8 cellular contexts compared by ENCODE assay signal in the genomic region with DNA sequence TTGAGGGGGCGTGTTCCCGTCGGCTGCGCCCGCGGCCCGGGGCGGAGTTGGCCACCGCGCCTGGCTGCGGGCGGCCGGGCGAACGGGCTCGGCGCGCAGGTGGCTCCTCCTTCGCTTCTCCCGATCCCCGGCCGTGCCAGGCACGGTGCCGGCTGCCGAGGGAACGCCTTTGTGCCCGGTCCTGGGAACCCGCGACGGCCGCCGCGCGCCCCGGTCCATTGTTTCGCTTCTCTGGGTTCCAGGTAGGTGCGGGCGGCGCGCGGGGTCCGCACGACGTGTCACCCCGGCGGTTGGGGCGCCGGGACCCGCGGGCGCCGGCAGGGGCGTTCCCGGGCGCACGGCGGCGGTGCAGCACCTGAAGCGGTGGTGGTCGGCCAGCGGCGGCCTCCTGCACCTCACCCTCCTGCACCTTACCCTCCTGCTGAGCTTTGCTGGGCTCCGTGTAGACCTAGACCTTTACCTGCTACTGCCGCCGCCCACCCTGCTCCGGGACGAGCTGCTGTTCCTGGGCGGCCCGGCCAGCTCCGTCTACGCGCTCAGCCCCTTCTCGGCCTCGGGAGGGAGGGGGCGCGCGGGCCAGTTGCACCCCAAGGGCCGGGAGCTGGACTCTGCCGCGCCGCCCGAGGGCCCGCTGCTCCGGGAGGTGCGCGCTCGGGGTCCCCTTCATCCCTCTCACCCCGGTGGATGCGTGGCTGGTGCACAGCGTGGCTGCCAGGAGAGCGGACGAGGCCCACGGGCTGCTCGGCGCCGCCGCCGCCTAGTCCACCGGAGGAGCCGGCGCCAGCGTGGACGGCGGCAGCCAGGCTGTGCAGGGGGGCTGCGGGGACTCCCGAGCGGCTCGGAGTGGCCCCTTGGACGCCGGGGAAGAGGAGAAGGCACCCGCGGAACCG.
A peak's percentile ranks its signal among the peaks of the same experiment; 100 is the strongest.
DNase-seq lines count a peak whose midpoint lies in the region; TF ChIP-seq lines count a peak whose summit lies in the region.

No MANE protein-coding gene starts in this region.

- H3K36me3 ChIP-seq in HAP-1 (replicated peaks) = no peaks in the 10 kb centered on the region; the same call in 1 of the 2 replicates

- peak overlapping the region; percentile 41 for H3K4me3 ChIP-seq in LNCaP clone FGC (ENCODE audit: low read depth, low read length)
- H3K4me3 ChIP-seq in astrocyte of the spinal cord (ENCODE audit: low read depth, low read length) = peak overlapping the region; percentile 43
- H3K4me3 ChIP-seq in HAP-1 = no peak overlapping the region

- peaks cover 17 to 30% (median 22%) of the 10 kb centered on the region in 3 donors for H3K27me3 Mint-ChIP-seq in CD14-positive monocyte (ENCODE audit: low read depth in 3 of 3)
- peaks cover 13% of the 10 kb centered on the region for H3K27me3 Mint-ChIP-seq in stimulated activated naive CD8-positive, alpha-beta T cell treated with anti-CD3 and anti-CD28 coated beads, Interleukin-15, Interleukin-2, amounts not matched to agents 100 ng/mL and 50 ng/mL, for 24 hours

- TF ChIP-seq CTCF in CD14-positive monocyte (IDR thresholded peaks at IDR 0.05) = no peak
- no peak for TF ChIP-seq CTCF in LNCaP clone FGC (IDR thresholded peaks at IDR 0.05; ENCODE audit: control insufficient read depth, extremely low read depth, insufficient read depth)
- TF ChIP-seq CTCF in astrocyte of the spinal cord (IDR thresholded peaks at IDR 0.05; ENCODE audit: low read depth, low read length) = no peak

- DNase-seq in CD14-positive monocyte (ENCODE audit: low spot score) = no peak
- no peak for DNase-seq in LNCaP clone FGC (ENCODE audit: low read depth)
- DNase-seq in astrocyte of the spinal cord (ENCODE audit: low read depth, low spot score) = no peak
- DNase-seq in iPS-NIHi7 (ENCODE audit: extremely low spot score) = peak; percentile 59
- DNase-seq in pons (ENCODE audit: low spot score) = no peak
- no peak for DNase-seq in SW 1271 (lab: John Stamatoyannopoulos, UW)
- no peak for DNase-seq in HAP-1 (ENCODE audit: low spot score in 2 of 2)

- intact Hi-C loops in CD14-positive monocyte (cut with micrococcal nuclease) = no loop called here

- H3K4me3 Mint-ChIP-seq in CD14-positive monocyte = peak overlapping the region; percentile 62 to 87
- peak overlapping the region; percentile 59 for H3K4me3 Mint-ChIP-seq in stimulated activated naive CD8-positive, alpha-beta T cell treated with anti-CD3 and anti-CD28 coated beads, Interleukin-15, Interleukin-2, amounts not matched to agents 100 ng/mL and 50 ng/mL, for 24 hours

- H3K36me3 Mint-ChIP-seq in CD14-positive monocyte = peaks cover 15 to 20% of the 10 kb centered on the region in 2 donors
- H3K36me3 Mint-ChIP-seq in stimulated activated naive CD8-positive, alpha-beta T cell treated with anti-CD3 and anti-CD28 coated beads, Interleukin-15, Interleukin-2, amounts not matched to agents 100 ng/mL and 50 ng/mL, for 24 hours (ENCODE audit: low read depth) = peaks cover 22% of the 10 kb centered on the region

- H3K4me1 Mint-ChIP-seq in CD14-positive monocyte = peaks cover 9% of the 10 kb centered on the region
- peaks cover 6% of the 10 kb centered on the region for H3K4me1 Mint-ChIP-seq in stimulated activated naive CD8-positive, alpha-beta T cell treated with anti-CD3 and anti-CD28 coated beads, Interleukin-15, Interleukin-2, amounts not matched to agents 100 ng/mL and 50 ng/mL, for 24 hours (ENCODE audit: low read depth)

- H3K27ac Mint-ChIP-seq in CD14-positive monocyte = no peak overlapping the region
- H3K27ac Mint-ChIP-seq in stimulated activated naive CD8-positive, alpha-beta T cell treated with anti-CD3 and anti-CD28 coated beads, Interleukin-15, Interleukin-2, amounts not matched to agents 100 ng/mL and 50 ng/mL, for 24 hours = no peak overlapping the region

- no peaks in the 10 kb centered on the region for H3K27me3 ChIP-seq in HAP-1 (ENCODE audit: low read depth)

- in situ Hi-C loops in astrocyte of the spinal cord (cut with HindIII; ENCODE audit: low sequenced_read_pairs) = no loop called here
- in situ Hi-C loops in HAP-1 (cut with MboI; ENCODE audit: low sequenced_read_pairs) = no loop called here

- peaks cover 3 to 19% (median 11%) of the 10 kb centered on the region in 7 donors for H3K9me3 Mint-ChIP-seq in CD14-positive monocyte
- H3K9me3 Mint-ChIP-seq in stimulated activated naive CD8-positive, alpha-beta T cell treated with anti-CD3 and anti-CD28 coated beads, Interleukin-15, Interleukin-2, amounts not matched to agents 100 ng/mL and 50 ng/mL, for 24 hours = peaks cover 4% of the 10 kb centered on the region

- H3K4me1 ChIP-seq in HAP-1 = no peaks in the 10 kb centered on the region

- no peaks in the 10 kb centered on the region for H3K9me3 ChIP-seq in HAP-1
